ENCODE assay signal across 13 cellular contexts in the genomic region with DNA sequence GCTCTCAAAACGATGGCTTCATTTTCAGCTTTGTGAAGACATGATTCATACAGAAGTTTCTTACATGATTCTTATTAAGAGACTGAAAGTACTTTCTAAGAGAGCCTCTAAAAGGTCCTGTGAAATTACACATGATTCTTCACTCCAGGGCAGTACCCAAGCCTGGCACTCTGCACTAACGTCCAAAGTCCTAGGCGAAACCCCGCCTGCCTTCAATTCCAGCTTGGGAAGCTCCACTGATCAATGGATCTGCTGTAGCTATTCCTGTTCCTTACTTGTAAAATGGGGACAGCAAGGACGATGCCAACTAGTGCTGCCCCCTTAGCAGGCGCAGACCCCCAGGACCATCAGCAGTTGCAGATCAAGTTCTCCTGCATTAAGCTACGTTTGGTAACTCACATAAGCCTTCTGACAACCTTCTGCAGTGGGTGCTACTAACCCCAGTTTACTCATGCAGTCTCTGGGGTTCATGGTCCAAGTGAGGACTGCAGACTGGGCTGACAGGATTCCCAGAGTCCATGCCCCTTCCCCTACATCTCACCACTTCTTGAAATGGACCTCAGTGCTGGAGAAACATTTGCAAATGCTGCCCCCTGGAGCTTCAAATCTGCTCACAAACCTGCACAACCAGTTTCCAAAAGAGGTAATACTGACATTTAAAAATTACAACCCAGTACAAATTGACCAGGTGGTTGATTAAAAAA. TPM values are rescaled to one million over a fixed set of nuclear protein-coding genes. Genes with fewer than 3 reads are reported as not detected.
DNase-seq lines count a peak whose midpoint lies in the region; ATAC-seq, FAIRE-seq and TF ChIP-seq lines count a peak whose summit lies in the region.
"Had no signal": no experiment of that assay in that cellular context is flagged by ENCODE, and none has a peak within 500 bp of the region (broad histone marks: within the 10 kb centered on the region; RNA-seq: fewer than 3 reads in every experiment).

No MANE protein-coding gene starts in this region.

- FAIRE-seq in GM12878 (lab: Jason Lieb, UNC) (no peak), urothelium cell line (lab: Jason Lieb, UNC) (no peak)

- H3K79me2 ChIP-seq in GM12878 (ENCODE audit: control insufficient read depth, insufficient read depth, low read length), result no peaks in the 10 kb centered on the region

- H3K36me3 ChIP-seq in BE2C (no peaks in the 10 kb centered on the region; the same call in 1 of the 2 replicates), IMR-90 (ENCODE audit: control insufficient read depth, insufficient read depth, low read length) (peaks cover 20% of the 10 kb centered on the region), GM12878 (ENCODE audit: control insufficient read depth in 2 of 2, insufficient read depth in 2 of 2, low read length in 1 of 2) (peaks cover 8 to 17% of the 10 kb centered on the region in 2 experiments; a peak in 3 of 4 replicates), liver (ENCODE audit: control insufficient read depth in 4 of 4, insufficient read depth in 3 of 4, low read depth in 1 of 4, low read length in 3 of 4) (peaks cover 2 to 22% (median 16%) of the 10 kb centered on the region in 4 donors), gastroesophageal sphincter (peaks cover 3 to 72% of the 10 kb centered on the region in 2 donors)

- H3K4me3 ChIP-seq in BE2C (ENCODE audit: low read depth, low read length) (no peak overlapping the region), IMR-90 (ENCODE audit: insufficient read depth, low read depth, low read length) (no peak overlapping the region), GM12878 (no peak overlapping the region), liver (ENCODE audit: low read depth in 1 of 3, low read length in 3 of 3) (no peak overlapping the region), gastroesophageal sphincter (no peak overlapping the region)

- no peak overlapping the region for H2BK120ac ChIP-seq in IMR-90 (ENCODE audit: low read depth, low read length)

- ATAC-seq in IMR-90 (ENCODE audit: low read depth) (no peak), GM12878 (no peak), HG03280 (IDR thresholded peaks at IDR 0.05; ENCODE audit: unreplicated experiment) (no peak), HG03520 (IDR thresholded peaks at IDR 0.05; ENCODE audit: unreplicated experiment) (no peak), gastroesophageal sphincter (no peak)
- ATAC-seq: CD8-positive, alpha-beta T cell; stimulated activated memory B cell treated with anti-CD40 and anti-IgM and Interleukin-4, amounts not matched to agents 10 μg/mL and 1 μg/mL and 100 μg/mL, for 72 hours had no signal

- CTCF ChIA-PET in IMR-90 (lab: Yijun Ruan, JAX) (interaction anchor here (1.1 kb wide), 1 partner anchor 218 kb away, joined by 3 read pairs; no protein-coding TSS in a partner anchor), GM12878 (lab: Yijun Ruan, JAX) (interaction anchor here (1.2 to 2.8 kb wide), 3 partner anchors 10 to 217 kb away, joined by 3 to 22 read pairs (median 4); a partner anchor contains a TSS)

- SMC1A ChIA-PET in GM12878 (lab: Charles Lee; ENCODE audit: uncharacterized antibody, unreplicated experiment), result interaction anchor here (0.6 to 2.0 kb wide), 2 partner anchors 218 to 810 kb away, joined by 3 to 8 read pairs; no protein-coding TSS in a partner anchor

- dilution Hi-C loops in IMR-90 (cut with HindIII; ENCODE audit: low sequenced_read_pairs, unreplicated experiment), result no loop called here

- no peak overlapping the region for H2BK20ac ChIP-seq in IMR-90 (ENCODE audit: low read depth, low read length)

- no peak for TF ChIP-seq EP300 in GM12878 (IDR thresholded peaks at IDR 0.05; ENCODE audit: borderline replicate concordance in 1 of 2, control insufficient read depth in 1 of 2, low read depth in 2 of 2, low read length in 2 of 2)
- TF ChIP-seq EP300 in gastroesophageal sphincter (IDR thresholded peaks at IDR 0.05), result no peak

- H2AK9ac ChIP-seq in IMR-90 (replicated peaks; ENCODE audit: low read depth, low read length, poor library complexity), result no peak overlapping the region

- POLR2A ChIA-PET in IMR-90 (lab: Charles Lee; ENCODE audit: unreplicated experiment) (no interaction called here), GM12878 (lab: Charles Lee) (no interaction called here)

- TF ChIP-seq RAD21 in IMR-90 (IDR thresholded peaks at IDR 0.05; ENCODE audit: low read length) (no peak), GM12878 (IDR thresholded peaks at IDR 0.05; ENCODE audit: insufficient read depth, low read depth, low read length) (peak; percentile 35; the same call in 1 of the 2 replicates), liver (IDR thresholded peaks at IDR 0.05) (peak; percentile 63 to 69)

- H4K20me1 ChIP-seq in IMR-90 (ENCODE audit: insufficient read depth, low read length) (no peaks in the 10 kb centered on the region), GM12878 (ENCODE audit: control insufficient read depth, insufficient read depth) (no peaks in the 10 kb centered on the region)

- peaks cover 16% of the 10 kb centered on the region; the same call in 1 of the 2 replicates for H3K9me1 ChIP-seq in IMR-90 (ENCODE audit: insufficient read depth, low read length)

- H4K5ac ChIP-seq in IMR-90 (ENCODE audit: low read depth, low read length), result no peak overlapping the region

- H3K4ac ChIP-seq in IMR-90 (ENCODE audit: low read depth, low read length), result no peak overlapping the region

- H3K27me3 ChIP-seq in BE2C (no peaks in the 10 kb centered on the region), IMR-90 (ENCODE audit: control insufficient read depth, insufficient read depth, low read length) (no peaks in the 10 kb centered on the region), GM12878 (replicated peaks in 1 of 2; ENCODE audit: control insufficient read depth in 2 of 2, insufficient read depth in 2 of 2, low read length in 1 of 2) (no peaks in the 10 kb centered on the region), liver (ENCODE audit: control insufficient read depth in 4 of 4, insufficient read depth in 4 of 4, low read length in 3 of 4) (no peaks in the 10 kb centered on the region), gastroesophageal sphincter (no peaks in the 10 kb centered on the region)
- H3K27me3 ChIP-seq: neutrophil had no signal

- H3K9me3 ChIP-seq in BE2C (no peaks in the 10 kb centered on the region), IMR-90 (ENCODE audit: control insufficient read depth, insufficient read depth, low read length) (no peaks in the 10 kb centered on the region), GM12878 (replicated peaks; ENCODE audit: control insufficient read depth, insufficient read depth, low read length) (no peaks in the 10 kb centered on the region), liver (ENCODE audit: control insufficient read depth in 4 of 4, low read length in 3 of 4) (no peaks in the 10 kb centered on the region), gastroesophageal sphincter (no peaks in the 10 kb centered on the region)
- H3K9me3 ChIP-seq: neutrophil had no signal

- H2BK5ac ChIP-seq in IMR-90 (ENCODE audit: low read depth, low read length, poor library complexity, severe bottlenecking), result no peak overlapping the region

- no peak for DNase-seq in BE2C
- DNase-seq in IMR-90, result no peak
- no peak for DNase-seq in GM12878 (ENCODE audit: low read depth, low spot score)
- no peak for DNase-seq in urothelium cell line (ENCODE audit: low spot score)
- DNase-seq: activated CD4-positive, alpha-beta T cell treated with anti-CD3 and anti-CD28 coated beads for 4 hours; activated effector memory CD4-positive, alpha-beta T cell treated with anti-CD3 and anti-CD28 coated beads, Interleukin-2, amount 50 U/mL, for 16 hours; CD8-positive, alpha-beta T cell had no signal

- TF ChIP-seq CTCF in BE2C (IDR thresholded peaks at IDR 0.05; ENCODE audit: low read depth, low read length), result peak; percentile 24; the same call in 1 of the 2 replicates
- TF ChIP-seq CTCF in IMR-90 (conservative IDR thresholded peaks at IDR 0.05; ENCODE audit: low read depth, low read length), result 0 out of 2 replicates have a peak, but pooled peaks have one; percentile 11
- peak in 1 of 3 experiments; percentile 17; a peak in 2 of 6 replicates for TF ChIP-seq CTCF in GM12878 (IDR thresholded peaks at IDR 0.05 in 2 of 3, conservative IDR thresholded peaks at IDR 0.05 in 1 of 3; ENCODE audit: control insufficient read depth in 2 of 3, extremely low read depth in 1 of 3, insufficient read depth in 1 of 3, low read depth in 3 of 3, low read length in 3 of 3)
- peak; percentile 40 for TF ChIP-seq CTCF in liver (IDR thresholded peaks at IDR 0.05; ENCODE audit: low read depth, low read length, missing input control)
- no peak for TF ChIP-seq CTCF in gastroesophageal sphincter (IDR thresholded peaks at IDR 0.05)

- intact Hi-C loops in IMR-90 (cut with micrococcal nuclease) (no loop called here), GM12878 (cut with micrococcal nuclease; ENCODE audit: unreplicated experiment) (no loop called here)

- no peak overlapping the region for H3K14ac ChIP-seq in IMR-90 (replicated peaks; ENCODE audit: low read depth, low read length)

- H3K18ac ChIP-seq in IMR-90 (ENCODE audit: low read depth, low read length), result no peak overlapping the region

- H3K79me1 ChIP-seq in IMR-90 (ENCODE audit: low read depth in 1 of 2, low read length in 2 of 2), result peaks cover 13 to 16% of the 10 kb centered on the region in 2 experiments; a peak in 3 of 4 replicates

- no peak overlapping the region for H4K8ac ChIP-seq in IMR-90 (ENCODE audit: low read depth in 2 of 2, low read length in 2 of 2)

- no peak overlapping the region for H2BK15ac ChIP-seq in IMR-90 (ENCODE audit: low read depth, low read length)

- TF ChIP-seq POLR2A in IMR-90 (IDR thresholded peaks at IDR 0.05; ENCODE audit: low read depth, low read length) (no peak), GM12878 (IDR thresholded peaks at IDR 0.05; ENCODE audit: low read depth, low read length) (no peak), gastroesophageal sphincter (IDR thresholded peaks at IDR 0.05) (no peak)

- H3K4me2 ChIP-seq in IMR-90 (ENCODE audit: low read depth, low read length), result no peak overlapping the region
- H3K4me2 ChIP-seq in GM12878 (ENCODE audit: control insufficient read depth, insufficient read depth), result no peak overlapping the region

- H3K4me1 ChIP-seq in BE2C (no peaks in the 10 kb centered on the region), IMR-90 (ENCODE audit: control insufficient read depth, insufficient read depth, low read length) (peaks cover 6% of the 10 kb centered on the region; the same call in 1 of the 2 replicates), GM12878 (ENCODE audit: control insufficient read depth, insufficient read depth, low read length) (no peaks in the 10 kb centered on the region), liver (ENCODE audit: control insufficient read depth in 4 of 4, insufficient read depth in 4 of 4, low read length in 3 of 4) (peaks cover 10 to 48% (median 37%) of the 10 kb centered on the region in 4 donors), gastroesophageal sphincter (peaks cover 0 to 10% (median 0%) of the 10 kb centered on the region in 3 donors)

- H3K56ac ChIP-seq in IMR-90 (ENCODE audit: extremely low read depth, insufficient read depth, low read length), result no peak overlapping the region

- no peak overlapping the region for H2AK5ac ChIP-seq in IMR-90 (ENCODE audit: low read depth, low read length)

- no peak overlapping the region for H3K23ac ChIP-seq in IMR-90 (ENCODE audit: low read depth, low read length)

- in situ Hi-C loops in IMR-90 (cut with MboI; ENCODE audit: low sequenced_read_pairs) (loop anchor here (25.0 kb wide), 2 partner anchors 227 to 627 kb away; a partner anchor contains a TSS), GM12878 (cut with MboI) (no loop called here)

- RAD21 ChIA-PET in GM12878 (lab: Charles Lee; ENCODE audit: unreplicated experiment), result interaction anchor here (1.7 kb wide), 1 partner anchor 217 kb away, joined by 11 read pairs; no protein-coding TSS in a partner anchor

- BruUV-seq in IMR-90 (replicated peaks; lab: Mats Ljungman, UMichigan), result no TSS peak
- BruUV-seq in GM12878 (replicated peaks; lab: Mats Ljungman, UMichigan), result no TSS peak

- H2AFZ ChIP-seq in IMR-90 (replicated peaks; ENCODE audit: low read length, poor library complexity), result peak overlapping the region; percentile 46
- no peak overlapping the region for H2AFZ ChIP-seq in GM12878 (ENCODE audit: control insufficient read depth, low read depth, low read length)

- no peak overlapping the region for H4K91ac ChIP-seq in IMR-90 (ENCODE audit: insufficient read depth, low read depth, low read length)

- H3K27ac ChIP-seq in IMR-90 (ENCODE audit: insufficient read depth, low read length) (no peak overlapping the region), GM12878 (ENCODE audit: control insufficient read depth, insufficient read depth) (no peak overlapping the region), liver (ENCODE audit: low read depth in 1 of 2, low read length in 2 of 2) (peak overlapping the region in 1 of 2 donors; percentile 36), gastroesophageal sphincter (no peak overlapping the region)
- H3K27ac ChIP-seq: neutrophil had no signal

- 60% methylated on average over 4 of the region's 7 CpGs; no CpG with 5 or more reads in 1 of the 2 experiments for WGBS in IMR-90 (ENCODE audit: extremely low coverage in 2 of 2, insufficient read length in 1 of 2), 2 experiments
- WGBS in GM12878 (ENCODE audit: insufficient coverage, insufficient replicate concordance, low lambda C conversion rate, missing lambda C conversion rate), result 98% methylated on average over 7 of the region's 7 CpGs
- WGBS in liver, result 38% methylated on average over 7 of the region's 7 CpGs
- WGBS in gastroesophageal sphincter (ENCODE audit: low coverage in 1 of 2), 2 donors, result 83 to 93% methylated on average over 4 to 5 of the region's 7 CpGs

- H3K9ac ChIP-seq in IMR-90 (ENCODE audit: low read depth, low read length) (no peak overlapping the region), GM12878 (ENCODE audit: control insufficient read depth, insufficient read depth, low read length) (no peak overlapping the region), liver (ENCODE audit: low read depth in 1 of 2, low read length in 2 of 2) (no peak overlapping the region)

RNA-seq across cellular contexts. Expression of a gene that starts 10.6 kb away (rescaled TPM):
- polyA plus RNA-seq in BE2C (2012; ENCODE audit: insufficient read depth, insufficient read length, low read depth), result 24.3 TPM
- total RNA-seq in IMR-90 (2012; rRNA removed), result 9.0 and 12.2 TPM in 2 replicates
- polyA plus RNA-seq in IMR-90 (2012; rRNA removed), result 7.4 and 9.8 TPM in 2 replicates
- 4.6 and 4.8 TPM in 2 replicates for polyA plus RNA-seq in IMR-90 (2012; cell fraction: cytosol; rRNA removed)
- 1.3 and 5.0 TPM in 2 replicates for polyA plus RNA-seq in IMR-90 (2012; cell fraction: nucleus; rRNA removed; ENCODE audit: low replicate concordance)
- total RNA-seq in GM12878 (2013; cell fraction: nucleolus; rRNA removed), result 2.3 and 3.3 TPM in 2 replicates
- 22.4 and 27.0 TPM in 2 replicates for total RNA-seq in GM12878 (2014; rRNA removed)
- 24.4 and 24.6 TPM in 2 replicates for total RNA-seq in GM12878 (2014; rRNA removed; fragmentation: Illumina TruSeq; extraction: Trizol)
- 20.1 and 21.0 TPM in 2 replicates for total RNA-seq in GM12878 (2021)
- polyA plus RNA-seq in GM12878 (2011; ENCODE audit: low read depth), result 6.0 TPM
- polyA plus RNA-seq in GM12878 (2011; rRNA removed), result 22.9 and 28.8 TPM in 2 replicates
- polyA plus RNA-seq in GM12878 (2011; cell fraction: cytosol; rRNA removed), result 15.1 and 17.8 TPM in 2 replicates
- polyA plus RNA-seq in GM12878 (2011; cell fraction: nucleus; rRNA removed), result 9.3 and 10.0 TPM in 2 replicates
- polyA plus RNA-seq in GM12878 (2012), result 7.6 and 9.5 TPM in 2 replicates
- polyA plus RNA-seq in GM12878 (2014; fragmentation: Illumina TruSeq; extraction: Trizol), result 34.9 and 38.4 TPM in 2 replicates
- 10 to 100 TPM; 37.9 to 46.8 TPM for polyA plus RNA-seq in GM12878 (2014; fragmentation: Nextera tagmentation; extraction: Ambion mirVana)
- polyA plus RNA-seq in GM12878 (2014; rRNA removed), result 25.3 and 26.0 TPM in 2 replicates
- 10 to 100 TPM; 31.9 to 36.4 TPM for polyA plus RNA-seq in GM12878 (2016; fragmentation: Nextera tagmentation; extraction: Ambion mirVana)
- polyA minus RNA-seq in GM12878 (2011; rRNA and poly(A)+ RNA removed), result 13.3 and 13.8 TPM in 2 replicates
- polyA minus RNA-seq in GM12878 (2011; cell fraction: cytosol; rRNA and poly(A)+ RNA removed), result 3.6 and 4.5 TPM in 2 replicates
- 2.3 and 3.8 TPM in 2 replicates for polyA minus RNA-seq in GM12878 (2011; cell fraction: nucleus; rRNA and poly(A)+ RNA removed)
- 1 to 10 TPM; 7.0 to 7.7 TPM for total RNA-seq in liver
- polyA plus RNA-seq in liver, result 10 to 100 TPM; 11.2 to 11.3 TPM
- 10 to 100 TPM; 14.5 to 32.9 (median 25.7) TPM for total RNA-seq in gastroesophageal sphincter

RNA-seq across cellular contexts. Expression of a gene that starts 10.7 kb away (rescaled TPM):
- polyA plus RNA-seq in BE2C (2012; ENCODE audit: insufficient read depth, insufficient read length, low read depth), result 40.3 TPM
- 103 and 114 TPM in 2 replicates for total RNA-seq in IMR-90 (2012; rRNA removed)
- 107 and 109 TPM in 2 replicates for polyA plus RNA-seq in IMR-90 (2012; rRNA removed)
- 73.8 and 86.4 TPM in 2 replicates for polyA plus RNA-seq in IMR-90 (2012; cell fraction: cytosol; rRNA removed)
- polyA plus RNA-seq in IMR-90 (2012; cell fraction: nucleus; rRNA removed; ENCODE audit: low replicate concordance), result 97.1 and 98.5 TPM in 2 replicates
- 42.4 and 44.7 TPM in 2 replicates for total RNA-seq in GM12878 (2013; cell fraction: nucleolus; rRNA removed)
- total RNA-seq in GM12878 (2014; rRNA removed), result 23.0 and 25.0 TPM in 2 replicates
- total RNA-seq in GM12878 (2014; rRNA removed; fragmentation: Illumina TruSeq; extraction: Trizol), result 15.4 and 15.7 TPM in 2 replicates
- 18.0 and 18.7 TPM in 2 replicates for total RNA-seq in GM12878 (2021)
- 16.0 TPM for polyA plus RNA-seq in GM12878 (2011; ENCODE audit: low read depth)
- polyA plus RNA-seq in GM12878 (2011; rRNA removed), result 29.9 and 33.0 TPM in 2 replicates
- polyA plus RNA-seq in GM12878 (2011; cell fraction: cytosol; rRNA removed), result 32.7 and 35.3 TPM in 2 replicates
- 51.6 and 60.7 TPM in 2 replicates for polyA plus RNA-seq in GM12878 (2011; cell fraction: nucleus; rRNA removed)
- polyA plus RNA-seq in GM12878 (2012), result 20.2 and 24.7 TPM in 2 replicates
- 16.9 and 17.5 TPM in 2 replicates for polyA plus RNA-seq in GM12878 (2014; fragmentation: Illumina TruSeq; extraction: Trizol)
- 1 to 10 TPM; 7.2 to 7.6 TPM for polyA plus RNA-seq in GM12878 (2014; fragmentation: Nextera tagmentation; extraction: Ambion mirVana)
- 17.1 and 18.3 TPM in 2 replicates for polyA plus RNA-seq in GM12878 (2014; rRNA removed)
- polyA plus RNA-seq in GM12878 (2016; fragmentation: Nextera tagmentation; extraction: Ambion mirVana), result 10 to 100 TPM; 22.3 to 24.4 TPM
- polyA minus RNA-seq in GM12878 (2011; rRNA and poly(A)+ RNA removed), result 25.4 and 32.7 TPM in 2 replicates
- 9.8 and 12.2 TPM in 2 replicates for polyA minus RNA-seq in GM12878 (2011; cell fraction: cytosol; rRNA and poly(A)+ RNA removed)
- 8.2 and 12.2 TPM in 2 replicates for polyA minus RNA-seq in GM12878 (2011; cell fraction: nucleus; rRNA and poly(A)+ RNA removed)
- total RNA-seq in liver, result 10 to 100 TPM; 13.3 to 15.1 TPM
- 10 to 100 TPM in 1 of 2 donors, 1 to 10 TPM in 1; 7.4 to 13.8 TPM for polyA plus RNA-seq in liver
- 100 to 1,000 TPM; 115 to 227 (median 183) TPM for total RNA-seq in gastroesophageal sphincter

Comparison
In these comparisons a context has a peak if more than half of its experiments do, and no peak if none do; other contexts are left out.
1. CTCF ChIP-seq: peak in BE2C (single experiment), IMR-90 (single experiment) and liver (single experiment); none in gastroesophageal sphincter (0 of 4).